Comparison of ENCODE assay signal across 14 cellular contexts in genomic region chr6:89688328-89688727, GRCh38. TPM values are rescaled to one million over a fixed set of nuclear protein-coding genes. Genes with fewer than 3 reads are reported as not detected.
A peak's percentile ranks its signal among the peaks of the same experiment; 100 is the strongest.
DNase-seq lines count a peak whose midpoint lies in the region; ATAC-seq and TF ChIP-seq lines count a peak whose summit lies in the region.
"Had no signal": no experiment of that assay in that cellular context is flagged by ENCODE, and none has a peak within 500 bp of the region (broad histone marks: within the 10 kb centered on the region; RNA-seq: fewer than 3 reads in every experiment).

No MANE protein-coding gene starts in this region.

- H3K9me3 ChIP-seq in HUES6 (ENCODE audit: control insufficient read depth, insufficient read depth, low read depth, low read length): no peaks in the 10 kb centered on the region
- no peaks in the 10 kb centered on the region for H3K9me3 ChIP-seq in esophagus muscularis mucosa
- no peaks in the 10 kb centered on the region for H3K9me3 ChIP-seq in testis
- H3K9me3 ChIP-seq: BLaER1 treated with 17β-estradiol and CSF1 and Interleukin-3, amounts not matched to agents 10 nM and 100 nM had no signal

- peak overlapping the region; percentile 67 for H3K9ac ChIP-seq in HUES6 (ENCODE audit: low read length)
- H3K9ac ChIP-seq: BLaER1 treated with 17β-estradiol and CSF1 and Interleukin-3, amounts not matched to agents 10 nM and 100 nM; KMS-11 had no signal

- ATAC-seq in natural killer cell treated with Interleukin-12 subunit alpha and Interleukin-12 subunit beta and Interleukin-15 and Interleukin-18, amount 100 ng/mL, for 72 hours: no peak

- peaks cover 92% of the 10 kb centered on the region for H3K36me3 ChIP-seq in HUES6 (ENCODE audit: control insufficient read depth, insufficient read depth, low read length)
- H3K36me3 ChIP-seq in esophagus muscularis mucosa: peaks cover 69 to 98% (median 87%) of the 10 kb centered on the region in 4 donors
- no peaks in the 10 kb centered on the region for H3K36me3 ChIP-seq in testis (ENCODE audit: low read depth, missing control alignments)

- H3K27me3 Mint-ChIP-seq in osteocyte (ENCODE audit: unreplicated experiment): no peaks in the 10 kb centered on the region
- no peaks in the 10 kb centered on the region for H3K27me3 Mint-ChIP-seq in natural killer cell treated with Interleukin-12 subunit alpha and Interleukin-12 subunit beta and Interleukin-15 and Interleukin-18, amount 100 ng/mL, for 72 hours
- H3K27me3 Mint-ChIP-seq: CD4-positive, CD25-positive, alpha-beta regulatory T cell; CD8-positive, alpha-beta memory T cell had no signal

- no peaks in the 10 kb centered on the region for H3K9me3 Mint-ChIP-seq in osteocyte (ENCODE audit: unreplicated experiment)
- no peaks in the 10 kb centered on the region for H3K9me3 Mint-ChIP-seq in natural killer cell treated with Interleukin-12 subunit alpha and Interleukin-12 subunit beta and Interleukin-15 and Interleukin-18, amount 100 ng/mL, for 72 hours
- H3K9me3 Mint-ChIP-seq: CD4-positive, CD25-positive, alpha-beta regulatory T cell; CD8-positive, alpha-beta memory T cell had no signal

- H3K4me1 ChIP-seq in HUES6 (ENCODE audit: control insufficient read depth, insufficient read depth, low read length): peaks cover 48% of the 10 kb centered on the region
- H3K4me1 ChIP-seq in esophagus muscularis mucosa: no peaks in the 10 kb centered on the region
- peaks cover 14% of the 10 kb centered on the region for H3K4me1 ChIP-seq in testis

- TF ChIP-seq EP300 in esophagus muscularis mucosa (IDR thresholded peaks at IDR 0.05): no peak

- H3K4me3 Mint-ChIP-seq in osteocyte (ENCODE audit: unreplicated experiment): no peak overlapping the region
- H3K4me3 Mint-ChIP-seq in natural killer cell treated with Interleukin-12 subunit alpha and Interleukin-12 subunit beta and Interleukin-15 and Interleukin-18, amount 100 ng/mL, for 72 hours: no peak overlapping the region
- H3K4me3 Mint-ChIP-seq: CD4-positive, CD25-positive, alpha-beta regulatory T cell; CD8-positive, alpha-beta memory T cell had no signal

- no peaks in the 10 kb centered on the region for H3K4me1 Mint-ChIP-seq in osteocyte (ENCODE audit: unreplicated experiment)
- H3K4me1 Mint-ChIP-seq in natural killer cell treated with Interleukin-12 subunit alpha and Interleukin-12 subunit beta and Interleukin-15 and Interleukin-18, amount 100 ng/mL, for 72 hours (ENCODE audit: low read depth in 2 of 2): peaks cover 0 to 3% of the 10 kb centered on the region in 2 donors

- no peak for TF ChIP-seq POLR2A in esophagus muscularis mucosa (IDR thresholded peaks at IDR 0.05; ENCODE audit: low read depth)
- TF ChIP-seq POLR2A in testis (IDR thresholded peaks at IDR 0.05): no peak

- WGBS in esophagus muscularis mucosa: 100% methylated on average over 2 of the region's 2 CpGs
- 88 to 100% methylated on average over 1 to 2 of the region's 2 CpGs for WGBS in testis, 2 donors

- H3K27me3 ChIP-seq in HUES6 (ENCODE audit: control insufficient read depth, insufficient read depth, low read length) (no peaks in the 10 kb centered on the region), esophagus muscularis mucosa (no peaks in the 10 kb centered on the region), testis (no peaks in the 10 kb centered on the region)
- H3K27me3 ChIP-seq: BLaER1 treated with 17β-estradiol and CSF1 and Interleukin-3, amounts not matched to agents 10 nM and 100 nM had no signal

- H3K27ac Mint-ChIP-seq in osteocyte (ENCODE audit: unreplicated experiment): no peak overlapping the region
- H3K27ac Mint-ChIP-seq in natural killer cell treated with Interleukin-12 subunit alpha and Interleukin-12 subunit beta and Interleukin-15 and Interleukin-18, amount 100 ng/mL, for 72 hours: no peak overlapping the region

- no peak overlapping the region for H3K4me3 ChIP-seq in HUES6 (ENCODE audit: low read depth, low read length)
- no peak overlapping the region for H3K4me3 ChIP-seq in esophagus muscularis mucosa
- no peak overlapping the region for H3K4me3 ChIP-seq in testis
- H3K4me3 ChIP-seq: BLaER1 treated with 17β-estradiol and CSF1 and Interleukin-3, amounts not matched to agents 10 nM and 100 nM had no signal

- TF ChIP-seq CTCF in esophagus muscularis mucosa (IDR thresholded peaks at IDR 0.05) (no peak), testis (IDR thresholded peaks at IDR 0.05) (no peak), osteocyte (IDR thresholded peaks at IDR 0.05) (no peak)

- peak overlapping the region; percentile 85 for H3K27ac ChIP-seq in HUES6 (ENCODE audit: low read depth, low read length)
- no peak overlapping the region for H3K27ac ChIP-seq in esophagus muscularis mucosa (replicated peaks in 1 of 4)
- peak overlapping the region; percentile 72 to 77 for H3K27ac ChIP-seq in testis
- H3K27ac ChIP-seq: BLaER1 treated with 17β-estradiol and CSF1 and Interleukin-3, amounts not matched to agents 10 nM and 100 nM; KMS-11 had no signal

- peaks cover 52% of the 10 kb centered on the region for H3K36me3 Mint-ChIP-seq in osteocyte (ENCODE audit: unreplicated experiment)
- peaks cover 15% of the 10 kb centered on the region for H3K36me3 Mint-ChIP-seq in natural killer cell treated with Interleukin-12 subunit alpha and Interleukin-12 subunit beta and Interleukin-15 and Interleukin-18, amount 100 ng/mL, for 72 hours

- DNase-seq in ELF-1 (ENCODE audit: low read depth, low spot score) (peak; percentile 70), esophagus muscularis mucosa (ENCODE audit: extremely low spot score) (peak; percentile 81), testis (no peak), osteocyte (ENCODE audit: extremely low spot score, unreplicated experiment) (no peak)
- no peak for DNase-seq in activated CD4-positive, alpha-beta T cell treated with anti-CD3 and anti-CD28 coated beads for 48 hours
- DNase-seq in natural killer cell treated with Interleukin-12 subunit alpha and Interleukin-12 subunit beta and Interleukin-15 and Interleukin-18, amount 100 ng/mL, for 72 hours (ENCODE audit: low spot score): no peak
- DNase-seq: 8988T; CD4-positive, CD25-positive, alpha-beta regulatory T cell; CD8-positive, alpha-beta memory T cell; COR-L47; GDM1 had no signal

- intact Hi-C loops in esophagus muscularis mucosa (cut with DNase I): no loop called here
- intact Hi-C loops in testis (cut with DNase I; ENCODE audit: low total_unique reads): no loop called here

RNA-seq across cellular contexts. Expression of gene LYRM2, which starts 49.8 kb away (rescaled TPM):
- 10 to 100 TPM; 18.9 to 24.5 (median 19.9) TPM for total RNA-seq in esophagus muscularis mucosa
- 10 to 100 TPM; 18.6 to 24.8 TPM for total RNA-seq in testis
- 32.5 TPM for polyA plus RNA-seq in testis (ENCODE audit: insufficient read depth, low read depth, low replicate concordance)
- total RNA-seq in osteocyte: 32.0 and 34.4 TPM in 2 replicates
- total RNA-seq in natural killer cell treated with Interleukin-12 subunit alpha and Interleukin-12 subunit beta and Interleukin-15 and Interleukin-18, amount 100 ng/mL, for 72 hours: 10 to 100 TPM; 25.4 to 29.5 TPM

Comparison
In these comparisons a context has a peak if more than half of its experiments do, and no peak if none do; other contexts are left out.
1. DNase-seq: peak in ELF-1 (single experiment) and esophagus muscularis mucosa (single experiment); none in testis (single experiment), osteocyte (single experiment), activated CD4-positive, alpha-beta T cell treated with anti-CD3 and anti-CD28 coated beads for 48 hours (single experiment) and natural killer cell treated with Interleukin-12 subunit alpha and Interleukin-12 subunit beta and Interleukin-15 and Interleukin-18, amount 100 ng/mL, for 72 hours (single experiment).
2. H3K27ac ChIP-seq: peak in HUES6 (single experiment) and testis (2 of 2); none in esophagus muscularis mucosa (0 of 4).